ENCODE assay signal across 1 cellular context in genomic region chr15:69074843-69075224, GRCh38.
TF ChIP-seq lines count a peak whose summit lies in the region.

No MANE protein-coding gene starts in this region.

TF ChIP-seq in GM23338, 12 proteins besides CTCF, POLR2A, EP300 and RAD21:
- TF ChIP-seq, protein P1, sequence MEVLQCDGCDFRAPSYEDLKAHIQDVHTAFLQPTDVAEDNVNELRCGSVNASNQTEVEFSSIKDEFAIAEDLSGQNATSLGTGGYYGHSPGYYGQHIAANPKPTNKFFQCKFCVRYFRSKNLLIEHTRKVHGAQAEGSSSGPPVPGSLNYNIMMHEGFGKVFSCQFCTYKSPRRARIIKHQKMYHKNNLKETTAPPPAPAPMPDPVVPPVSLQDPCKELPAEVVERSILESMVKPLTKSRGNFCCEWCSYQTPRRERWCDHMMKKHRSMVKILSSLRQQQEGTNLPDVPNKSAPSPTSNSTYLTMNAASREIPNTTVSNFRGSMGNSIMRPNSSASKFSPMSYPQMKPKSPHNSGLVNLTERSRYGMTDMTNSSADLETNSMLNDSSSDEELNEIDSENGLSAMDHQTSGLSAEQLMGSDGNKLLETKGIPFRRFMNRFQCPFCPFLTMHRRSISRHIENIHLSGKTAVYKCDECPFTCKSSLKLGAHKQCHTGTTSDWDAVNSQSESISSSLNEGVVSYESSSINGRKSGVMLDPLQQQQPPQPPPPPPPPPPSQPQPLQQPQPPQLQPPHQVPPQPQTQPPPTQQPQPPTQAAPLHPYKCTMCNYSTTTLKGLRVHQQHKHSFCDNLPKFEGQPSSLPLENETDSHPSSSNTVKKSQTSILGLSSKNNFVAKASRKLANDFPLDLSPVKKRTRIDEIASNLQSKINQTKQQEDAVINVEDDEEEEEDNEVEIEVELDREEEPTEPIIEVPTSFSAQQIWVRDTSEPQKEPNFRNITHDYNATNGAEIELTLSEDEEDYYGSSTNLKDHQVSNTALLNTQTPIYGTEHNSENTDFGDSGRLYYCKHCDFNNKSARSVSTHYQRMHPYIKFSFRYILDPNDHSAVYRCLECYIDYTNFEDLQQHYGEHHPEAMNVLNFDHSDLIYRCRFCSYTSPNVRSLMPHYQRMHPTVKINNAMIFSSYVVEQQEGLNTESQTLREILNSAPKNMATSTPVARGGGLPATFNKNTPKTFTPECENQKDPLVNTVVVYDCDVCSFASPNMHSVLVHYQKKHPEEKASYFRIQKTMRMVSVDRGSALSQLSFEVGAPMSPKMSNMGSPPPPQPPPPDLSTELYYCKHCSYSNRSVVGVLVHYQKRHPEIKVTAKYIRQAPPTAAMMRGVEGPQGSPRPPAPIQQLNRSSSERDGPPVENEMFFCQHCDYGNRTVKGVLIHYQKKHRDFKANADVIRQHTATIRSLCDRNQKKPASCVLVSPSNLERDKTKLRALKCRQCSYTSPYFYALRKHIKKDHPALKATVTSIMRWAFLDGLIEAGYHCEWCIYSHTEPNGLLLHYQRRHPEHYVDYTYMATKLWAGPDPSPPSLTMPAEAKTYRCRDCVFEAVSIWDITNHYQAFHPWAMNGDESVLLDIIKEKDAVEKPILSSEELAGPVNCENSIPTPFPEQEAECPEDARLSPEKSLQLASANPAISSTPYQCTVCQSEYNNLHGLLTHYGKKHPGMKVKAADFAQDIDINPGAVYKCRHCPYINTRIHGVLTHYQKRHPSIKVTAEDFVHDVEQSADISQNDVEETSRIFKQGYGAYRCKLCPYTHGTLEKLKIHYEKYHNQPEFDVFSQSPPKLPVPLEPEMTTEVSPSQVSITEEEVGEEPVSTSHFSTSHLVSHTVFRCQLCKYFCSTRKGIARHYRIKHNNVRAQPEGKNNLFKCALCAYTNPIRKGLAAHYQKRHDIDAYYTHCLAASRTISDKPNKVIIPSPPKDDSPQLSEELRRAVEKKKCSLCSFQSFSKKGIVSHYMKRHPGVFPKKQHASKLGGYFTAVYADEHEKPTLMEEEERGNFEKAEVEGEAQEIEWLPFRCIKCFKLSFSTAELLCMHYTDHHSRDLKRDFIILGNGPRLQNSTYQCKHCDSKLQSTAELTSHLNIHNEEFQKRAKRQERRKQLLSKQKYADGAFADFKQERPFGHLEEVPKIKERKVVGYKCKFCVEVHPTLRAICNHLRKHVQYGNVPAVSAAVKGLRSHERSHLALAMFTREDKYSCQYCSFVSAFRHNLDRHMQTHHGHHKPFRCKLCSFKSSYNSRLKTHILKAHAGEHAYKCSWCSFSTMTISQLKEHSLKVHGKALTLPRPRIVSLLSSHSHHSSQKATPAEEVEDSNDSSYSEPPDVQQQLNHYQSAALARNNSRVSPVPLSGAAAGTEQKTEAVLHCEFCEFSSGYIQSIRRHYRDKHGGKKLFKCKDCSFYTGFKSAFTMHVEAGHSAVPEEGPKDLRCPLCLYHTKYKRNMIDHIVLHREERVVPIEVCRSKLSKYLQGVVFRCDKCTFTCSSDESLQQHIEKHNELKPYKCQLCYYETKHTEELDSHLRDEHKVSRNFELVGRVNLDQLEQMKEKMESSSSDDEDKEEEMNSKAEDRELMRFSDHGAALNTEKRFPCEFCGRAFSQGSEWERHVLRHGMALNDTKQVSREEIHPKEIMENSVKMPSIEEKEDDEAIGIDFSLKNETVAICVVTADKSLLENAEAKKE (CRISPR knock-in tag; IDR thresholded peaks at IDR 0.05) = no peak
- no peak for TF ChIP-seq POLR2AphosphoS5 (IDR thresholded peaks at IDR 0.05; ENCODE audit: low read depth)
- no peak for TF ChIP-seq REST (IDR thresholded peaks at IDR 0.05; ENCODE audit: unreplicated experiment)
- no peak for TF ChIP-seq ZNF331 (CRISPR knock-in tag; IDR thresholded peaks at IDR 0.05; ENCODE audit: low read depth)
- TF ChIP-seq ZNF114 (CRISPR knock-in tag; IDR thresholded peaks at IDR 0.05) = no peak
- TF ChIP-seq, protein P2, sequence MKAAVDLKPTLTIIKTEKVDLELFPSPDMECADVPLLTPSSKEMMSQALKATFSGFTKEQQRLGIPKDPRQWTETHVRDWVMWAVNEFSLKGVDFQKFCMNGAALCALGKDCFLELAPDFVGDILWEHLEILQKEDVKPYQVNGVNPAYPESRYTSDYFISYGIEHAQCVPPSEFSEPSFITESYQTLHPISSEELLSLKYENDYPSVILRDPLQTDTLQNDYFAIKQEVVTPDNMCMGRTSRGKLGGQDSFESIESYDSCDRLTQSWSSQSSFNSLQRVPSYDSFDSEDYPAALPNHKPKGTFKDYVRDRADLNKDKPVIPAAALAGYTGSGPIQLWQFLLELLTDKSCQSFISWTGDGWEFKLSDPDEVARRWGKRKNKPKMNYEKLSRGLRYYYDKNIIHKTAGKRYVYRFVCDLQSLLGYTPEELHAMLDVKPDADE (IDR thresholded peaks at IDR 0.05) = no peak
